Comparison of ENCODE assay signal across 1 cellular context in the genomic region with DNA sequence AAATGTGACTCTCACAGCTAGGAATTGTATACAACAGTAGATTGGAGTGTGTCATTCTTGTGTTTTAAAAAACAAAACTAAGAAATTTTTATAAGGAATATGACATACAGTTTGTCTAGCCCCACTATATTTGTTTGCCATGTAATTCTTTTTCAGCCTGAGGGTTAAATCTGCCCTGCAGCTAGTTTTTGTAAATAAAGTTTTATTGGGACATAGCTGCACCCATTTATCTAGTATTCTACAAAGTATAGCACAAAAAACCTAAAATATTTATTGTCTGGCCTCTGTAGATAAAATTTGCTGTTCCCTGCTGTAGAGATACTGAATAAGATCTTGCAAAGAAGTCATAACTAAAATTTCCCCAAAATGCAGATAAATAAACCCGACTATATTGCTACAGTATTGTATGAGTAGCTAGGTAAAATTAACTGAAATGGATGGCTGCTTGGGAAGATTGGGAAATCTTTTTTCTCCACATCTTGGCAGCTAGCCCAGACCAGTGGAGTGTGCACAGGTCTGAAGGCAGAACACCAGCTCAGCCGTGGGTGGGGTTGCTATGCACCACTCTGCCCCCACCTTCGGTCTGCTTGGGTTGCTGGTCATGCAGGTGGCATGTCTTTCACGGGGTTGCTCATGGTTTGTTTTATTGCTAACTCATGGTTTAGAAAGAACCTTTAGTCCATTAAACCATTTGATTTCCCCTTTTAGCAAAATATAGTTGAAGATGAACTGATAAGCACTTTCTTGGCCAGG.
TF ChIP-seq lines count a peak whose summit lies in the region.

No MANE protein-coding gene starts in this region.

TF ChIP-seq in GM23338, 12 proteins besides CTCF, POLR2A, EP300 and RAD21 (continued from another document):
- TF ChIP-seq JUNB (IDR thresholded peaks at IDR 0.05; ENCODE audit: unreplicated experiment) (no peak), STAT1 (IDR thresholded peaks at IDR 0.05; ENCODE audit: unreplicated experiment) (no peak), NANOG (IDR thresholded peaks at IDR 0.05; ENCODE audit: borderline replicate concordance) (no peak)
